ENCODE assay signal across 10 cellular contexts in genomic region chr1:175725684-175726083, GRCh38. TPM values are rescaled to one million over a fixed set of nuclear protein-coding genes. Genes with fewer than 3 reads are reported as not detected.
DNase-seq lines count a peak whose midpoint lies in the region; ATAC-seq and TF ChIP-seq lines count a peak whose summit lies in the region.
"Had no signal": no experiment of that assay in that cellular context is flagged by ENCODE, and none has a peak within 500 bp of the region (broad histone marks: within the 10 kb centered on the region; RNA-seq: fewer than 3 reads in every experiment).

No MANE protein-coding gene starts in this region.

- no peaks in the 10 kb centered on the region for H3K36me3 Mint-ChIP-seq in activated naive CD8-positive, alpha-beta T cell treated with anti-CD3 and anti-CD28 coated beads, Interleukin-2, amount 50 U/mL, for 24 hours (ENCODE audit: low read depth)
- no peaks in the 10 kb centered on the region for H3K36me3 Mint-ChIP-seq in activated naive CD8-positive, alpha-beta T cell treated with anti-CD3 and anti-CD28 coated beads for 36 hours

- peak; percentile 5 for DNase-seq in activated naive CD8-positive, alpha-beta T cell treated with anti-CD3 and anti-CD28 coated beads, Interleukin-2, amount 50 U/mL, for 24 hours
- no peak for DNase-seq in activated naive CD8-positive, alpha-beta T cell treated with anti-CD3 and anti-CD28 coated beads for 36 hours
- peak; percentile 20 for DNase-seq in SK-MEL-5 (ENCODE audit: low read depth, low spot score)
- DNase-seq in fibroblast of villous mesenchyme (ENCODE audit: low read depth): peak; percentile 31
- DNase-seq in upper lobe of right lung: no peak
- no peak for DNase-seq in DMS153 treated with DMSO at 0.1 percent for 48 hours (lab: John Stamatoyannopoulos, UW; ENCODE audit: unreplicated experiment)
- DNase-seq in cerebellar cortex (ENCODE audit: low spot score): no peak
- DNase-seq: NCI-H2227 treated with DMSO at 0.1 percent for 48 hours had no signal

- H3K9me3 Mint-ChIP-seq in activated naive CD8-positive, alpha-beta T cell treated with anti-CD3 and anti-CD28 coated beads, Interleukin-2, amount 50 U/mL, for 24 hours: peaks cover 22% of the 10 kb centered on the region
- H3K9me3 Mint-ChIP-seq in activated naive CD8-positive, alpha-beta T cell treated with anti-CD3 and anti-CD28 coated beads for 36 hours: peaks cover 6% of the 10 kb centered on the region

- H3K27ac ChIP-seq in upper lobe of right lung: no peak overlapping the region
- H3K27ac ChIP-seq: BLaER1 treated with 17β-estradiol and CSF1 and Interleukin-3, amounts not matched to agents 10 nM and 100 nM had no signal

- no peaks in the 10 kb centered on the region for H3K36me3 ChIP-seq in upper lobe of right lung
- H3K36me3 ChIP-seq: BLaER1 treated with 17β-estradiol and CSF1 and Interleukin-3, amounts not matched to agents 10 nM and 100 nM had no signal

- H3K27me3 Mint-ChIP-seq in activated naive CD8-positive, alpha-beta T cell treated with anti-CD3 and anti-CD28 coated beads, Interleukin-2, amount 50 U/mL, for 24 hours: peaks cover 11% of the 10 kb centered on the region
- H3K27me3 Mint-ChIP-seq in activated naive CD8-positive, alpha-beta T cell treated with anti-CD3 and anti-CD28 coated beads for 36 hours: peaks cover 19% of the 10 kb centered on the region

- ATAC-seq in activated naive CD8-positive, alpha-beta T cell treated with anti-CD3 and anti-CD28 coated beads, Interleukin-2, amount 50 U/mL, for 24 hours: no peak
- ATAC-seq in upper lobe of right lung (peak; percentile 16), GM18502 (IDR thresholded peaks at IDR 0.05; ENCODE audit: poor library complexity, unreplicated experiment) (no peak)

- intact Hi-C loops in upper lobe of right lung (cut with DNase I): no loop called here

- H3K4me1 Mint-ChIP-seq in activated naive CD8-positive, alpha-beta T cell treated with anti-CD3 and anti-CD28 coated beads, Interleukin-2, amount 50 U/mL, for 24 hours: no peaks in the 10 kb centered on the region
- no peaks in the 10 kb centered on the region for H3K4me1 Mint-ChIP-seq in activated naive CD8-positive, alpha-beta T cell treated with anti-CD3 and anti-CD28 coated beads for 36 hours

- in situ Hi-C loops in SK-MEL-5 (cut with HindIII; ENCODE audit: low pct_unique_long_range_greater_than_20kb, low sequenced_read_pairs): no loop called here

- no peak overlapping the region for H3K27ac Mint-ChIP-seq in activated naive CD8-positive, alpha-beta T cell treated with anti-CD3 and anti-CD28 coated beads, Interleukin-2, amount 50 U/mL, for 24 hours
- no peak overlapping the region for H3K27ac Mint-ChIP-seq in activated naive CD8-positive, alpha-beta T cell treated with anti-CD3 and anti-CD28 coated beads for 36 hours

- H3K4me3 ChIP-seq in fibroblast of villous mesenchyme (ENCODE audit: low read depth, low read length): no peak overlapping the region
- no peak overlapping the region for H3K4me3 ChIP-seq in upper lobe of right lung
- H3K4me3 ChIP-seq: BLaER1 treated with 17β-estradiol and CSF1 and Interleukin-3, amounts not matched to agents 10 nM and 100 nM had no signal

- no peaks in the 10 kb centered on the region for H3K9me3 ChIP-seq in upper lobe of right lung
- H3K9me3 ChIP-seq: BLaER1 treated with 17β-estradiol and CSF1 and Interleukin-3, amounts not matched to agents 10 nM and 100 nM had no signal

- H3K4me3 Mint-ChIP-seq in activated naive CD8-positive, alpha-beta T cell treated with anti-CD3 and anti-CD28 coated beads, Interleukin-2, amount 50 U/mL, for 24 hours: no peak overlapping the region
- H3K4me3 Mint-ChIP-seq in activated naive CD8-positive, alpha-beta T cell treated with anti-CD3 and anti-CD28 coated beads for 36 hours: no peak overlapping the region

- no peaks in the 10 kb centered on the region for H3K4me1 ChIP-seq in upper lobe of right lung

- peaks cover 5% of the 10 kb centered on the region for H3K27me3 ChIP-seq in upper lobe of right lung

- TF ChIP-seq CTCF in fibroblast of villous mesenchyme (IDR thresholded peaks at IDR 0.05; ENCODE audit: insufficient read depth, low read depth, low read length): no peak
- TF ChIP-seq CTCF in upper lobe of right lung (IDR thresholded peaks at IDR 0.05): no peak

RNA-seq across cellular contexts. Expression of gene TNR, which starts 17.7 kb away (rescaled TPM):
- total RNA-seq in activated naive CD8-positive, alpha-beta T cell treated with anti-CD3 and anti-CD28 coated beads for 36 hours: not detected
- not detected in 2 replicates for total RNA-seq in SK-MEL-5 (2014; rRNA removed; shearing (Covaris generic))
- polyA plus RNA-seq in SK-MEL-5 (2015; cell fraction: cytosol; rRNA removed): not detected in 2 replicates
- not detected in 2 replicates for polyA plus RNA-seq in SK-MEL-5 (2015; cell fraction: nucleus; rRNA removed)
- not detected in 2 replicates for total RNA-seq in fibroblast of villous mesenchyme
- total RNA-seq in upper lobe of right lung: 0.09 TPM

Comparison
In these comparisons a context has a peak if more than half of its experiments do, and no peak if none do; other contexts are left out.
1. DNase-seq: peak in activated naive CD8-positive, alpha-beta T cell treated with anti-CD3 and anti-CD28 coated beads, Interleukin-2, amount 50 U/mL, for 24 hours (single experiment), SK-MEL-5 (single experiment) and fibroblast of villous mesenchyme (single experiment); none in activated naive CD8-positive, alpha-beta T cell treated with anti-CD3 and anti-CD28 coated beads for 36 hours (single experiment), upper lobe of right lung (single experiment), DMS153 treated with DMSO at 0.1 percent for 48 hours (single experiment) and cerebellar cortex (single experiment).